Comparison of ENCODE assay signal across 13 cellular contexts in the genomic region with DNA sequence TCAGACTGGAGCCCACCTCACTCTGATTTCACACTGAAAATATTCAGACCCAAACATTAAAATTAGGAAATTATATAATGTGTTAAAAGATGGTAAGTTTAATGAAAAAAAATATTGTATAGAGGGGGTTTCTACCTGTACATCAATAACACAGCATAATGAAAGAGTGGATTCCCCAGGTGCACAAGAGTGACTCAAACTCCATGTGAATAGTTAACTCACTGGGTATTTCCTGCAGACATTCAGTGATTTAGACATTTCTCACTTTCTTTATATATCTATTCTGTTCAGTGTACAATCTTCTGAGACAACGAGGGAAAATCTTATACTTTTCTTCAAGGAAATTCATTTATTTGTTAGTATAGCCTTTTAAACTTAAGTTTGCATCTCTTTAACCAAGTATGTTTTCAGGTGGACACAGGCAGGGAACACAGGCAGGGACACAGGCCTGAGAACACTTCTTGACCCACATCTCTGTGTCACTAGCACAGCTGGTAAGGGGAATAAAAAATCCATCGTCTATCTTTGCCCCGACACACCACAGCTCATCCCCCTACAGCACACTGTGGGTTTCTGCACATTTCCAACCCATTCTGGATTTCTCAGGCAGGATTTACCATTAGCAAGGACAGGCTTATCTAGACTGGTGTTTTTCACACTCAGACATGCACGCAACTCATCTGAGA.
A peak's percentile ranks its signal among the peaks of the same experiment; 100 is the strongest.
DNase-seq lines count a peak whose midpoint lies in the region; ATAC-seq and FAIRE-seq lines count a peak whose summit lies in the region.
"Had no signal": no experiment of that assay in that cellular context is flagged by ENCODE, and none has a peak within 500 bp of the region (broad histone marks: within the 10 kb centered on the region; RNA-seq: fewer than 3 reads in every experiment).

No MANE protein-coding gene starts in this region.

- H3K36me3 Mint-ChIP-seq in stimulated activated naive B cell treated with anti-CD40 and anti-IgM and Interleukin-4, amounts not matched to agents 10 μg/mL and 1 μg/mL and 100 μg/mL, for 72 hours, result no peaks in the 10 kb centered on the region

- peaks cover 18% of the 10 kb centered on the region for H3K27me3 Mint-ChIP-seq in stimulated activated naive CD8-positive, alpha-beta T cell treated with anti-CD3 and anti-CD28 coated beads, Interleukin-15, amount 100 ng/mL, for 72 hours
- H3K27me3 Mint-ChIP-seq in stimulated activated naive B cell treated with anti-CD40 and anti-IgM and Interleukin-4, amounts not matched to agents 10 μg/mL and 1 μg/mL and 100 μg/mL, for 72 hours, result peaks cover 0 to 4% of the 10 kb centered on the region in 2 donors

- DNase-seq in stimulated activated naive CD8-positive, alpha-beta T cell treated with anti-CD3 and anti-CD28 coated beads, Interleukin-15, Interleukin-2, amounts not matched to agents 100 U/mL and 50 U/mL, for 24 hours, result no peak
- DNase-seq in stimulated activated naive CD8-positive, alpha-beta T cell treated with anti-CD3 and anti-CD28 coated beads, Interleukin-15, amount 100 ng/mL, for 72 hours, result no peak
- DNase-seq in stimulated activated naive B cell treated with anti-CD40 and anti-IgM and Interleukin-4, amounts not matched to agents 10 μg/mL and 1 μg/mL and 100 μg/mL, for 72 hours, result no peak
- DNase-seq in NCI-H2171 (lab: John Stamatoyannopoulos, UW) (no peak), C1 segment of cervical spinal cord (lab: John Stamatoyannopoulos, UW) (no peak), RCC 7860 (ENCODE audit: low spot score) (no peak)
- DNase-seq: dorsolateral prefrontal cortex; gastrocnemius medialis; NCI-H1436 treated with DMSO at 0.1 percent for 48 hours; stimulated activated naive CD4-positive, alpha-beta T cell treated with Interleukin-2 at 50 U/mL for 16 hours had no signal

- no peak for FAIRE-seq in RCC 7860 (lab: Jason Lieb, UNC)
- FAIRE-seq: A204.1 had no signal

- H3K9me3 Mint-ChIP-seq in stimulated activated naive CD8-positive, alpha-beta T cell treated with anti-CD3 and anti-CD28 coated beads, Interleukin-15, amount 100 ng/mL, for 72 hours, result no peaks in the 10 kb centered on the region
- H3K9me3 Mint-ChIP-seq in stimulated activated naive B cell treated with anti-CD40 and anti-IgM and Interleukin-4, amounts not matched to agents 10 μg/mL and 1 μg/mL and 100 μg/mL, for 72 hours, result no peaks in the 10 kb centered on the region

- no peak overlapping the region for H3K27ac Mint-ChIP-seq in stimulated activated naive CD8-positive, alpha-beta T cell treated with anti-CD3 and anti-CD28 coated beads, Interleukin-15, amount 100 ng/mL, for 72 hours
- H3K27ac Mint-ChIP-seq in stimulated activated naive B cell treated with anti-CD40 and anti-IgM and Interleukin-4, amounts not matched to agents 10 μg/mL and 1 μg/mL and 100 μg/mL, for 72 hours, result no peak overlapping the region

- peak; percentile 49 for ATAC-seq in stimulated activated naive CD8-positive, alpha-beta T cell treated with anti-CD3 and anti-CD28 coated beads, Interleukin-15, Interleukin-2, amounts not matched to agents 100 U/mL and 50 U/mL, for 24 hours
- ATAC-seq in stimulated activated naive CD8-positive, alpha-beta T cell treated with anti-CD3 and anti-CD28 coated beads, Interleukin-15, amount 100 ng/mL, for 72 hours, result no peak
- ATAC-seq in GM21825 (IDR thresholded peaks at IDR 0.05; ENCODE audit: unreplicated experiment) (peak; percentile 69), HG03159 (IDR thresholded peaks at IDR 0.05; ENCODE audit: unreplicated experiment) (peak; percentile 75)
- ATAC-seq in stimulated activated naive B cell treated with anti-CD40 and anti-IgM and Interleukin-4, amounts not matched to agents 10 μg/mL and 1 μg/mL and 100 μg/mL, for 72 hours (replicated peaks), result peak; percentile 72 to 89
- ATAC-seq: gastrocnemius medialis had no signal

- no peaks in the 10 kb centered on the region for H3K4me1 Mint-ChIP-seq in stimulated activated naive CD8-positive, alpha-beta T cell treated with anti-CD3 and anti-CD28 coated beads, Interleukin-15, amount 100 ng/mL, for 72 hours
- H3K4me1 Mint-ChIP-seq in stimulated activated naive B cell treated with anti-CD40 and anti-IgM and Interleukin-4, amounts not matched to agents 10 μg/mL and 1 μg/mL and 100 μg/mL, for 72 hours, result peaks cover 30 to 63% of the 10 kb centered on the region in 2 donors

- H3K4me3 Mint-ChIP-seq in stimulated activated naive CD8-positive, alpha-beta T cell treated with anti-CD3 and anti-CD28 coated beads, Interleukin-15, amount 100 ng/mL, for 72 hours, result no peak overlapping the region
- H3K4me3 Mint-ChIP-seq in stimulated activated naive B cell treated with anti-CD40 and anti-IgM and Interleukin-4, amounts not matched to agents 10 μg/mL and 1 μg/mL and 100 μg/mL, for 72 hours, result no peak overlapping the region
